Comparison of ENCODE assay signal across 8 cellular contexts in the genomic region with DNA sequence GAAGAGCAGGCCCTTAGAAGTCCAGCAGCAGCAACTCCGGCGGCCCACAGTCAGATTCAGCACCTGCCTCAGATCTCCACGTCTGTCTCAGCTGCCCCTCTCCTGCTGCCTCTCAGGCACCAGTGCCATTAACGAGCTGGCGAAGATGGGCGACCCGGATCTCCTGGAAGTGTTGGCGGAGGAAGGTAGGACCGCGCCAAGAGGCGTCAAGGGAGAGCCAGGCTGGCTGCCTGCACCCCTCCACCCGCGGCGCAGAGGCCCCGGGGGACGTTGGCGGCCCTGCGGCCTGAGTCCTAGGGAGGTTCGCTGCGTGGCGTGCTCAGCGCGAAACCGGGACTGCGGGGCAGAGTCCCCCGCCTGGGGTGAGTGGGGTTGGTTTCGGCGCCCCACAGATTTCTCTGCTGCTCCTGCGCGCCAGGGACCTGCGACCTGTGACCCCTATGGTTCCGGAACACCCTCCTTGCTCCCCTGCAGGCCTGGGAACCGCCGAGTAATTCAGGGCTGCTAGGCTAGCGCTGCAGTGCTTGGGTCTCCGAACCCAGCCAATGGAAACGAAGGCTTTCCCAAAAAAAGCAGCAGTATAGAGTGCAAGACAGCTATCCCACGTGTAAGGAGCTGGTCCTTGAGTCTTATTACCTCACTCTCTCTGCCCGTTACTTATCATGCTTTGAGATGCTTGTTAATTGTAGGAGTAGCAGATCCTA. TPM values are rescaled to one million over a fixed set of nuclear protein-coding genes. Genes with fewer than 3 reads are reported as not detected.
DNase-seq lines count a peak whose midpoint lies in the region; ATAC-seq and TF ChIP-seq lines count a peak whose summit lies in the region.

No MANE protein-coding gene starts in this region.

- H3K27ac ChIP-seq in right lobe of liver (peak overlapping the region; percentile 54 to 68 (median 58)), subcutaneous abdominal adipose tissue (ENCODE audit: low read depth, low read length) (no peak overlapping the region)

- no peak overlapping the region for H3K27ac Mint-ChIP-seq in central memory CD8-positive, alpha-beta T cell (ENCODE audit: low read depth)

- H3K4me3 ChIP-seq in right lobe of liver: peak overlapping the region; percentile 67 to 91 (median 76)
- peak overlapping the region; percentile 69 to 88 (median 77) for H3K4me3 ChIP-seq in subcutaneous abdominal adipose tissue (ENCODE audit: low read depth in 1 of 5, low read length in 5 of 5)

- peak overlapping the region; percentile 43 for H3K4me3 Mint-ChIP-seq in central memory CD8-positive, alpha-beta T cell

- intact Hi-C loops in right lobe of liver (cut with DNase I): no loop called here

- H3K4me1 Mint-ChIP-seq in central memory CD8-positive, alpha-beta T cell: peaks cover 5% of the 10 kb centered on the region

- H3K4me1 ChIP-seq in right lobe of liver: peaks cover 0 to 5% (median 0%) of the 10 kb centered on the region in 4 donors
- peaks cover 0 to 24% (median 22%) of the 10 kb centered on the region in 5 donors for H3K4me1 ChIP-seq in subcutaneous abdominal adipose tissue (ENCODE audit: control insufficient read depth in 5 of 5, insufficient read depth in 5 of 5, low read length in 5 of 5)

- H3K9ac ChIP-seq in subcutaneous abdominal adipose tissue (ENCODE audit: low read length in 5 of 5): peak overlapping the region in 3 of 5 donors; percentile 49 to 80 (median 64)

- WGBS in right lobe of liver (ENCODE audit: insufficient coverage, low coverage, low lambda C conversion rate, missing lambda C conversion rate): 0% methylated on average over 3 of the region's 39 CpGs

- H3K9me3 ChIP-seq in right lobe of liver (no peaks in the 10 kb centered on the region), subcutaneous abdominal adipose tissue (ENCODE audit: control insufficient read depth in 5 of 5, low read length in 5 of 5) (no peaks in the 10 kb centered on the region)

- H3K36me3 ChIP-seq in right lobe of liver (no peaks in the 10 kb centered on the region), subcutaneous abdominal adipose tissue (ENCODE audit: control insufficient read depth in 5 of 5, insufficient read depth in 5 of 5, low read length in 5 of 5) (no peaks in the 10 kb centered on the region)

- H3K27me3 ChIP-seq in right lobe of liver: no peaks in the 10 kb centered on the region
- peaks cover 0 to 3% (median 0%) of the 10 kb centered on the region in 5 donors for H3K27me3 ChIP-seq in subcutaneous abdominal adipose tissue (ENCODE audit: control insufficient read depth in 5 of 5, insufficient read depth in 4 of 5, low read length in 5 of 5)

- DNase-seq in Daoy (ENCODE audit: low read depth) (peak; percentile 41), NCI-H1092 (lab: John Stamatoyannopoulos, UW) (peak; percentile 44), right lobe of liver (peak; percentile 45 to 65 (median 50))
- no peak for DNase-seq in central memory CD8-positive, alpha-beta T cell (ENCODE audit: low spot score in 2 of 2)
- no peak for DNase-seq in activated CD4-positive, CD25-positive, alpha-beta regulatory T cell (lab: John Stamatoyannopoulos, UW)
- no peak for DNase-seq in activated CD8-positive, alpha-beta memory T cell treated with anti-CD3 and anti-CD28 coated beads for 24 hours

- H3K36me3 Mint-ChIP-seq in central memory CD8-positive, alpha-beta T cell (ENCODE audit: insufficient read depth): no peaks in the 10 kb centered on the region

- peaks cover 16% of the 10 kb centered on the region for H3K9me3 Mint-ChIP-seq in central memory CD8-positive, alpha-beta T cell

- peaks cover 35% of the 10 kb centered on the region for H3K27me3 Mint-ChIP-seq in central memory CD8-positive, alpha-beta T cell

- TF ChIP-seq POLR2A in right lobe of liver (IDR thresholded peaks at IDR 0.05): no peak

- no peak for TF ChIP-seq CTCF in right lobe of liver (IDR thresholded peaks at IDR 0.05)

- ATAC-seq in GM21367 (IDR thresholded peaks at IDR 0.05; ENCODE audit: unreplicated experiment) (peak; percentile 33), right lobe of liver (peak; percentile 51 to 60 (median 54))
- no peak for ATAC-seq in central memory CD8-positive, alpha-beta T cell (replicated peaks; ENCODE audit: extremely low read depth, poor library complexity, severe bottlenecking)

RNA-seq across cellular contexts. Expression of gene ANO5, which starts 0.6 kb away (rescaled TPM):
- total RNA-seq in Daoy (2014; rRNA removed; shearing (Covaris generic)): 1.3 and 1.4 TPM in 2 replicates
- 1 to 10 TPM; 1.8 to 5.6 (median 4.6) TPM for total RNA-seq in right lobe of liver

Comparison
In these comparisons a context has a peak if more than half of its experiments do, and no peak if none do; other contexts are left out.
1. DNase-seq: peak in Daoy (single experiment), NCI-H1092 (single experiment) and right lobe of liver (3 of 3); none in central memory CD8-positive, alpha-beta T cell (0 of 2), activated CD4-positive, CD25-positive, alpha-beta regulatory T cell (0 of 4) and activated CD8-positive, alpha-beta memory T cell treated with anti-CD3 and anti-CD28 coated beads for 24 hours (single experiment).